ENCODE assay signal across 1 cellular context in genomic region chr3:28320981-28321380, GRCh38.
TF ChIP-seq lines count a peak whose summit lies in the region.

No MANE protein-coding gene starts in this region.

TF ChIP-seq in HepG2, 621 proteins besides CTCF, POLR2A, EP300 and RAD21 (continued from another document and continues in another):
- TF ChIP-seq ZBTB4 (CRISPR knock-in tag; IDR thresholded peaks at IDR 0.05; ENCODE audit: borderline replicate concordance) (no peak), HNF4G (IDR thresholded peaks at IDR 0.05; ENCODE audit: borderline replicate concordance, low read depth, low read length) (peak; percentile 83), HNF4G (CRISPR knock-in tag; IDR thresholded peaks at IDR 0.05; ENCODE audit: borderline replicate concordance, low read depth) (no peak), JUND (CRISPR knock-in tag; IDR thresholded peaks at IDR 0.05) (no peak), RNF219 (CRISPR knock-in tag; IDR thresholded peaks at IDR 0.05) (no peak), NCOR1 (IDR thresholded peaks at IDR 0.05; ENCODE audit: borderline replicate concordance, low read length) (peak; percentile 80; the same call in 1 of the 2 replicates), PRPF4 (IDR thresholded peaks at IDR 0.05; ENCODE audit: low read depth, low read length, poor library complexity, severe bottlenecking) (no peak), CEBPG (CRISPR knock-in tag; IDR thresholded peaks at IDR 0.05) (peak; percentile 40; the same call in 1 of the 2 replicates), KLF11 (CRISPR knock-in tag; IDR thresholded peaks at IDR 0.05) (no peak), ZFYVE20 (CRISPR knock-in tag; IDR thresholded peaks at IDR 0.05; ENCODE audit: borderline replicate concordance, low read depth) (no peak), RXRA (CRISPR knock-in tag; IDR thresholded peaks at IDR 0.05) (no peak), ZNF615 (CRISPR knock-in tag; IDR thresholded peaks at IDR 0.05; ENCODE audit: borderline replicate concordance) (no peak), GTF3A (CRISPR knock-in tag; conservative IDR thresholded peaks at IDR 0.05) (no peak), ZBTB43 (CRISPR knock-in tag; conservative IDR thresholded peaks at IDR 0.05) (no peak), PATZ1 (CRISPR knock-in tag; IDR thresholded peaks at IDR 0.05) (no peak), ZNF790 (CRISPR knock-in tag; IDR thresholded peaks at IDR 0.05; ENCODE audit: borderline replicate concordance) (no peak), ZBTB42 (CRISPR knock-in tag; IDR thresholded peaks at IDR 0.05) (no peak), RFX1 (IDR thresholded peaks at IDR 0.05) (no peak), ZNF292 (CRISPR knock-in tag; IDR thresholded peaks at IDR 0.05; ENCODE audit: borderline replicate concordance, low read depth) (no peak), SNAPC5 (CRISPR knock-in tag; IDR thresholded peaks at IDR 0.05; ENCODE audit: borderline replicate concordance) (no peak), SALL1 (CRISPR knock-in tag; IDR thresholded peaks at IDR 0.05) (peak; percentile 36; the same call in 1 of the 2 replicates), ATF3 (CRISPR knock-in tag; IDR thresholded peaks at IDR 0.05) (no peak), NFE2L2 (IDR thresholded peaks at IDR 0.05; ENCODE audit: low read length) (no peak), GPN1 (CRISPR knock-in tag; IDR thresholded peaks at IDR 0.05; ENCODE audit: borderline replicate concordance) (no peak), EZH2 (conservative IDR thresholded peaks at IDR 0.05; ENCODE audit: low read depth, low read length) (no peak), ZNF264 (CRISPR knock-in tag; IDR thresholded peaks at IDR 0.05) (0 out of 2 replicates have a peak, but pooled peaks have one; percentile 26), ZNF883 (CRISPR knock-in tag; IDR thresholded peaks at IDR 0.05; ENCODE audit: not compliant biosample characterization) (no peak), ZNF761 (CRISPR knock-in tag; conservative IDR thresholded peaks at IDR 0.05) (no peak), PBX3 (CRISPR knock-in tag; IDR thresholded peaks at IDR 0.05; ENCODE audit: borderline replicate concordance) (no peak), ZNF430 (CRISPR knock-in tag; IDR thresholded peaks at IDR 0.05) (no peak), MEF2D (CRISPR knock-in tag; IDR thresholded peaks at IDR 0.05) (no peak), CENPBD1 (CRISPR knock-in tag; IDR thresholded peaks at IDR 0.05; ENCODE audit: borderline replicate concordance, low read depth) (no peak), ZNF10 (CRISPR knock-in tag; IDR thresholded peaks at IDR 0.05; ENCODE audit: borderline replicate concordance, low read depth) (no peak), ZMYM3 (CRISPR knock-in tag; IDR thresholded peaks at IDR 0.05) (no peak), TCF12 (IDR thresholded peaks at IDR 0.05) (no peak), TCF12 (CRISPR knock-in tag; IDR thresholded peaks at IDR 0.05) (no peak), KLF16 (CRISPR knock-in tag; IDR thresholded peaks at IDR 0.05) (no peak), ZNF143 (CRISPR knock-in tag; IDR thresholded peaks at IDR 0.05) (no peak), ZFP82 (CRISPR knock-in tag; IDR thresholded peaks at IDR 0.05; ENCODE audit: borderline replicate concordance) (no peak), NFYB (CRISPR knock-in tag; IDR thresholded peaks at IDR 0.05) (no peak), EED (CRISPR knock-in tag; IDR thresholded peaks at IDR 0.05) (no peak), ZBTB25 (CRISPR knock-in tag; IDR thresholded peaks at IDR 0.05) (no peak), BCLAF1 (IDR thresholded peaks at IDR 0.05) (no peak), NFE2 (CRISPR knock-in tag; IDR thresholded peaks at IDR 0.05) (no peak), FLYWCH1 (CRISPR knock-in tag; IDR thresholded peaks at IDR 0.05) (no peak), ZNF549 (CRISPR knock-in tag; IDR thresholded peaks at IDR 0.05) (no peak), IRF1 (CRISPR knock-in tag; IDR thresholded peaks at IDR 0.05; ENCODE audit: low read depth) (no peak), ELK4 (CRISPR knock-in tag; IDR thresholded peaks at IDR 0.05; ENCODE audit: borderline replicate concordance) (no peak), ZNF329 (CRISPR knock-in tag; IDR thresholded peaks at IDR 0.05; ENCODE audit: low read depth) (no peak)
